ENCODE assay signal across 19 cellular contexts in the genomic region with DNA sequence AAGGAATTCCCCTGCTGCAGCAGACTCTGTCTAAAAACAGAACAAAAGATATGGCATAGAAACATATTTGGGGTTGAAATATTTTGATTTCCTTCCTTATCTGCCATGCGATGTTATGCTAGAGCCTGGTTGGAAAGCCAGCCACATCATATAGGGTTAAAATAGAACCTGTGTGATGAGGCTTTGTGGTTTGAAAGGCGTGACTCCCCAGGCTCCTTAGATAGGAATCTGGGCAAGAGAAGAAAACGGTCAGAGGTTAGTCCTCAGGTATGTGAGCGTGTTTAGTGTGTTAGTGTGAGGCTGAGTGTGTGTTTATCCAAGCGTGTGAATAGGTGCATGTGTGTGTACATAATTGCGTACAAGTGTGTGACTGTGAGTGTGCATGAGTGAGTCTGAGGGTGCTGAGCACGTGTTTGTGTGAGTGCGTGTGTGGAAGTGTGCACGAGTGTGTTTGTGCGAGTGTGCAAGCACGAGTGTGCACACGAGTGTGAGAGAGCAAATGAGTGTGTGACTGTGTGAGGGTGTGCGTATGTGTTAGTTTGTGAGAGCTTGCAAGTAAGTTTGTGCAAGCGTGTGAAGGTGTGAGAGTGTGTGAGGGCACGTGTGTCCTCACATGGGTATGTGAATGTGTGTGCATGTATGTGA.
A peak's percentile ranks its signal among the peaks of the same experiment; 100 is the strongest.
DNase-seq lines count a peak whose midpoint lies in the region; ATAC-seq, FAIRE-seq and TF ChIP-seq lines count a peak whose summit lies in the region.
"Had no signal": no experiment of that assay in that cellular context is flagged by ENCODE, and none has a peak within 500 bp of the region (broad histone marks: within the 10 kb centered on the region; RNA-seq: fewer than 3 reads in every experiment).

No MANE protein-coding gene starts in this region.

- H3K9ac ChIP-seq in BLaER1 treated with 17β-estradiol and CSF1 and Interleukin-3, amounts not matched to agents 10 nM and 100 nM = peak overlapping the region in 7 of 11 experiments; percentile 5 to 51 (median 11); a peak in 7 of 22 replicates
- no peak overlapping the region for H3K9ac ChIP-seq in K562 (ENCODE audit: insufficient read depth in 1 of 2, low read depth in 2 of 2, low read length in 2 of 2)
- no peak overlapping the region for H3K9ac ChIP-seq in mesendoderm (ENCODE audit: low read length)

- POLR2A ChIA-PET in K562 (lab: Yijun Ruan, JAX) = no interaction called here

- no peak overlapping the region for H3K27ac ChIP-seq in BLaER1 treated with 17β-estradiol and CSF1 and Interleukin-3, amounts not matched to agents 10 nM and 100 nM
- H3K27ac ChIP-seq in K562 (ENCODE audit: extremely low read depth, low read depth, low read length) (no peak overlapping the region; the same call in 2 of the 3 replicates), mesendoderm (ENCODE audit: low read depth, low read length) (no peak overlapping the region)
- H3K27ac ChIP-seq: ascending aorta, coronary artery, left lung, stomach had no signal

- TF ChIP-seq POLR2A in K562 (conservative IDR thresholded peaks at IDR 0.05) = no peak

- in situ Hi-C loops in K562 (cut with MboI) = no loop called here

- H3K9me3 ChIP-seq in BLaER1 treated with 17β-estradiol and CSF1 and Interleukin-3, amounts not matched to agents 10 nM and 100 nM (replicated peaks in 1 of 11) = no peaks in the 10 kb centered on the region
- H3K9me3 ChIP-seq in K562 (replicated peaks; ENCODE audit: control insufficient read depth, insufficient read depth, low read depth, low read length) = no peaks in the 10 kb centered on the region; the same call in 1 of the 2 replicates
- H3K9me3 ChIP-seq: ascending aorta, left lung, stomach had no signal

- H2AK5ac ChIP-seq in mesendoderm (ENCODE audit: low read length) = no peak overlapping the region

- no peak overlapping the region for H2AFZ ChIP-seq in K562 (ENCODE audit: low read depth, low read length)

- no peak overlapping the region for H3K18ac ChIP-seq in mesendoderm (ENCODE audit: low read length)

- no peak for TF ChIP-seq RAD21 in K562 (CRISPR knock-in tag; conservative IDR thresholded peaks at IDR 0.05 in 1 of 2, IDR thresholded peaks at IDR 0.05 in 1 of 2)

- BruUV-seq in K562 (replicated peaks; lab: Mats Ljungman, UMichigan) = no TSS peak

- no peak overlapping the region for H4K8ac ChIP-seq in mesendoderm (ENCODE audit: low read depth, low read length)

- CTCF ChIA-PET in K562 (lab: Yijun Ruan, JAX; ENCODE audit: low intra/inter-chr PET ratio) = no interaction called here

- no peak overlapping the region for H3K4ac ChIP-seq in mesendoderm (ENCODE audit: low read depth, low read length)

- FAIRE-seq in K562 (lab: Jason Lieb, UNC) = no peak
- FAIRE-seq: endothelial cell of umbilical vein, frontal cortex had no signal

- H3K27me3 ChIP-seq in BLaER1 treated with 17β-estradiol and CSF1 and Interleukin-3, amounts not matched to agents 10 nM and 100 nM = peaks cover 0 to 11% (median 0%) of the 10 kb centered on the region in 11 experiments; a peak in 1 of 22 replicates
- H3K27me3 ChIP-seq in K562 (ENCODE audit: control insufficient read depth in 2 of 2, insufficient read depth in 2 of 2, low read length in 2 of 2) (peaks cover 31 to 61% of the 10 kb centered on the region in 2 experiments), mesendoderm (ENCODE audit: insufficient read depth, low read length, poor library complexity) (no peaks in the 10 kb centered on the region)
- H3K27me3 ChIP-seq: ascending aorta had no signal

- H3K23ac ChIP-seq in mesendoderm (ENCODE audit: low read length) = no peak overlapping the region

- H3K4me3 ChIP-seq in BLaER1 treated with 17β-estradiol and CSF1 and Interleukin-3, amounts not matched to agents 10 nM and 100 nM = 0 out of 20 replicates have a peak overlapping the region, but pooled peaks of 1 of the 10 experiments have one; percentile 1
- H3K4me3 ChIP-seq in K562 (no peak overlapping the region), mesendoderm (ENCODE audit: low read length) (no peak overlapping the region)
- H3K4me3 ChIP-seq: coronary artery, left lung, stomach had no signal

- ATAC-seq in K562 (no peak), HG03159 (IDR thresholded peaks at IDR 0.05; ENCODE audit: unreplicated experiment) (no peak)
- ATAC-seq: left lung, sciatic nerve had no signal

- DNase-seq in LoVo (ENCODE audit: low spot score) (peak; percentile 38), K562 (ENCODE audit: extremely low read depth in 1 of 4, low spot score in 3 of 4) (no peak), mesendoderm (no peak), H4 (ENCODE audit: low spot score) (no peak), DMS79 treated with DMSO at 0.1 percent for 48 hours (lab: John Stamatoyannopoulos, UW) (no peak)
- DNase-seq in stimulated activated naive CD4-positive, alpha-beta T cell treated with Interleukin-2 at 50 U/mL for 16 hours (lab: John Stamatoyannopoulos, UW) = no peak
- DNase-seq: activated CD4-positive, alpha-beta T cell treated with anti-CD3 and anti-CD28 coated beads, Interleukin-2, amount 50 U/mL, for 4 hours; activated naive CD4-positive, alpha-beta T cell treated with anti-CD3 and anti-CD28 coated beads for 36 hours; Calu3; NCI-H146; stomach had no signal

- TF ChIP-seq EP300 in K562 (IDR thresholded peaks at IDR 0.05; ENCODE audit: low read length) = no peak

- no peak overlapping the region for H4K5ac ChIP-seq in mesendoderm (ENCODE audit: low read length)

- H2BK15ac ChIP-seq in mesendoderm (replicated peaks; ENCODE audit: low read depth) = no peak overlapping the region

- H3K79me1 ChIP-seq in mesendoderm (ENCODE audit: low read length) = peaks cover 4% of the 10 kb centered on the region

- peak overlapping the region; percentile 56 for H3K56ac ChIP-seq in mesendoderm (ENCODE audit: low read length)

- TF ChIP-seq CTCF in K562 (IDR thresholded peaks at IDR 0.05 in 2 of 3, conservative IDR thresholded peaks at IDR 0.05 in 1 of 3; ENCODE audit: insufficient read depth in 2 of 3, low read depth in 1 of 3, low read length in 3 of 3) = no peak

- H4K20me1 ChIP-seq in BLaER1 treated with 17β-estradiol and CSF1 and Interleukin-3, amounts not matched to agents 10 nM and 100 nM = no peaks in the 10 kb centered on the region
- H4K20me1 ChIP-seq in K562 (replicated peaks; ENCODE audit: control insufficient read depth, insufficient read depth, low read length) = peaks cover 3% of the 10 kb centered on the region; the same call in 1 of the 2 replicates

- intact Hi-C loops in K562 (cut with micrococcal nuclease) = no loop called here

- 6% methylated on average over 15 of the region's 15 CpGs for WGBS in K562 (ENCODE audit: insufficient coverage, low coverage, missing lambda C conversion rate)
- WGBS in mesendoderm (ENCODE audit: extremely low coverage, insufficient coverage, low lambda C conversion rate) = 100% methylated on average over 7 of the region's 15 CpGs

- H3K9me1 ChIP-seq in K562 (ENCODE audit: control insufficient read depth, insufficient read depth, low read length) = no peaks in the 10 kb centered on the region

- peak overlapping the region; percentile 55 to 92 (median 81) for H3K4me2 ChIP-seq in BLaER1 treated with 17β-estradiol and CSF1 and Interleukin-3, amounts not matched to agents 10 nM and 100 nM
- H3K4me2 ChIP-seq in K562 (ENCODE audit: insufficient read depth, low read length) (no peak overlapping the region), mesendoderm (ENCODE audit: low read length) (no peak overlapping the region)

- no peak overlapping the region for H2BK5ac ChIP-seq in mesendoderm (ENCODE audit: low read length)

- no peaks in the 10 kb centered on the region for H3K79me2 ChIP-seq in K562 (ENCODE audit: control insufficient read depth, insufficient read depth, low read length)
- H3K79me2 ChIP-seq in mesendoderm (ENCODE audit: control insufficient read depth, insufficient read depth, low read length) = peaks cover 2% of the 10 kb centered on the region

- H2BK120ac ChIP-seq in mesendoderm (ENCODE audit: low read depth, low read length) = no peak overlapping the region

- peaks cover 15 to 37% (median 27%) of the 10 kb centered on the region in 10 experiments for H3K4me1 ChIP-seq in BLaER1 treated with 17β-estradiol and CSF1 and Interleukin-3, amounts not matched to agents 10 nM and 100 nM
- no peaks in the 10 kb centered on the region for H3K4me1 ChIP-seq in K562 (replicated peaks in 1 of 2; ENCODE audit: control insufficient read depth in 2 of 2, insufficient read depth in 2 of 2, low read length in 2 of 2)
- no peaks in the 10 kb centered on the region for H3K4me1 ChIP-seq in mesendoderm (ENCODE audit: control insufficient read depth, low read depth, low read length)
- H3K4me1 ChIP-seq: ascending aorta, left lung had no signal

- no peaks in the 10 kb centered on the region for H3K36me3 ChIP-seq in BLaER1 treated with 17β-estradiol and CSF1 and Interleukin-3, amounts not matched to agents 10 nM and 100 nM
- H3K36me3 ChIP-seq in K562 (ENCODE audit: control insufficient read depth, insufficient read depth, low read length) (no peaks in the 10 kb centered on the region), mesendoderm (ENCODE audit: control insufficient read depth, insufficient read depth, low read length) (peaks cover 2% of the 10 kb centered on the region)
- H3K36me3 ChIP-seq: ascending aorta, left lung, stomach had no signal

TF ChIP-seq in K562, 482 proteins besides CTCF, POLR2A, EP300 and RAD21 (continues in another document):
- TF ChIP-seq CHAMP1 (IDR thresholded peaks at IDR 0.05) (no peak), ERF (CRISPR knock-in tag; IDR thresholded peaks at IDR 0.05) (no peak), MYNN (IDR thresholded peaks at IDR 0.05) (peak; percentile 20; the same call in 1 of the 2 replicates), MYNN (CRISPR knock-in tag; IDR thresholded peaks at IDR 0.05) (no peak), ZNF57 (CRISPR knock-in tag; IDR thresholded peaks at IDR 0.05) (no peak), ZNF143 (CRISPR knock-in tag; IDR thresholded peaks at IDR 0.05) (no peak), ZNF354B (CRISPR knock-in tag; IDR thresholded peaks at IDR 0.05) (no peak)

Comparison
In these comparisons a context has a peak if more than half of its experiments do, and no peak if none do; other contexts are left out.
1. H3K4me2 ChIP-seq: peak in BLaER1 treated with 17β-estradiol and CSF1 and Interleukin-3, amounts not matched to agents 10 nM and 100 nM (11 of 11); none in K562 (single experiment) and mesendoderm (single experiment).
2. H3K9ac ChIP-seq: peak in BLaER1 treated with 17β-estradiol and CSF1 and Interleukin-3, amounts not matched to agents 10 nM and 100 nM (7 of 11); none in K562 (0 of 2) and mesendoderm (single experiment).